In genomic region chr20:50790651-50791277, GRCh38 we compare ENCODE assay signal across 8 cellular contexts.
DNase-seq lines count a peak whose midpoint lies in the region; ATAC-seq and TF ChIP-seq lines count a peak whose summit lies in the region.

No MANE protein-coding gene starts in this region.

- H3K4me3 ChIP-seq in HL-60 (replicated peaks; ENCODE audit: insufficient read depth, low read length) (no peak overlapping the region), OCI-LY1 (ENCODE audit: low read depth, low read length, poor library complexity, severe bottlenecking) (peak overlapping the region; percentile 30), muscle layer of duodenum (ENCODE audit: low read depth in 1 of 2, low read length in 2 of 2) (no peak overlapping the region)

- TF ChIP-seq POLR2A in erythroblast (IDR thresholded peaks at IDR 0.05; ENCODE audit: low read length): peak; percentile 71

- peak overlapping the region; percentile 64 for H3K4me2 ChIP-seq in OCI-LY1 (ENCODE audit: low read length)

- H3K9ac ChIP-seq in OCI-LY1 (ENCODE audit: low read length): peak overlapping the region; percentile 70

- H3K9me2 ChIP-seq in OCI-LY1 (ENCODE audit: low read depth, low read length): no peaks in the 10 kb centered on the region

- H3K36me3 ChIP-seq in OCI-LY1 (ENCODE audit: insufficient read depth, low read length) (no peaks in the 10 kb centered on the region), muscle layer of duodenum (ENCODE audit: control insufficient read depth in 1 of 2, insufficient read depth in 2 of 2, low read length in 2 of 2) (no peaks in the 10 kb centered on the region)

- peak overlapping the region; percentile 84 for H2AFZ ChIP-seq in OCI-LY1 (ENCODE audit: low read length)

- H3K4me1 ChIP-seq in OCI-LY1 (ENCODE audit: insufficient read depth, low read length, severe bottlenecking) (peaks cover 31% of the 10 kb centered on the region), muscle layer of duodenum (ENCODE audit: control insufficient read depth in 1 of 2, insufficient read depth in 2 of 2, low read length in 2 of 2) (peaks cover 13 to 24% of the 10 kb centered on the region in 2 donors)

- no peaks in the 10 kb centered on the region for H3K79me2 ChIP-seq in OCI-LY1 (ENCODE audit: insufficient read depth, low read length)

- peak overlapping the region; percentile 63 for H3K27ac ChIP-seq in HL-60 (replicated peaks)
- H3K27ac ChIP-seq in OCI-LY1 (ENCODE audit: low read depth, low read length, poor library complexity, severe bottlenecking): peak overlapping the region; percentile 79
- peak overlapping the region; percentile 80 for H3K27ac ChIP-seq in muscle layer of duodenum (ENCODE audit: low read length)

- H3F3A ChIP-seq in OCI-LY1 (ENCODE audit: insufficient read depth, low read length): no peaks in the 10 kb centered on the region

- H3K27me3 ChIP-seq in HL-60 (ENCODE audit: insufficient read depth, poor library complexity, severe bottlenecking): peaks cover 5% of the 10 kb centered on the region
- no peaks in the 10 kb centered on the region for H3K27me3 ChIP-seq in OCI-LY1 (ENCODE audit: insufficient read depth, low read length)
- no peaks in the 10 kb centered on the region for H3K27me3 ChIP-seq in muscle layer of duodenum (ENCODE audit: low read depth, low read length)

- DNase-seq in COLO668 (lab: John Stamatoyannopoulos, UW; ENCODE audit: unreplicated experiment) (peak; percentile 88), HL-60 (ENCODE audit: low read depth in 1 of 2, low spot score in 1 of 2) (peak; percentile 39 to 88), activated T-cell treated with anti-CD3 and anti-CD28 coated beads for 48 hours (ENCODE audit: low read depth) (peak; percentile 82), erythroblast (lab: John Stamatoyannopoulos, UW) (peak; percentile 91 to 93)
- peak; percentile 63 for DNase-seq in stimulated activated CD8-positive, alpha-beta memory T cell treated with anti-CD3 and anti-CD28 coated beads, Interleukin-7, amount 100 ng/mL, for 24 hours (ENCODE audit: low read depth)

- TF ChIP-seq CTCF in HL-60 (IDR thresholded peaks at IDR 0.05; ENCODE audit: insufficient read depth, low read length): peak; percentile 74
- peak; percentile 79 for TF ChIP-seq CTCF in OCI-LY1 (IDR thresholded peaks at IDR 0.05; ENCODE audit: low read length)

- H3K9me3 ChIP-seq in OCI-LY1 (ENCODE audit: low read length) (no peaks in the 10 kb centered on the region), muscle layer of duodenum (ENCODE audit: control insufficient read depth in 1 of 2, low read length in 2 of 2) (no peaks in the 10 kb centered on the region)

- ATAC-seq in GM19397 (IDR thresholded peaks at IDR 0.05; ENCODE audit: unreplicated experiment): peak; percentile 49

- H4K20me1 ChIP-seq in OCI-LY1 (ENCODE audit: insufficient read depth, low read length): no peaks in the 10 kb centered on the region
